9 cellular contexts compared by ENCODE assay signal in genomic region chr9:91420471-91421021, GRCh38. TPM values are rescaled to one million over a fixed set of nuclear protein-coding genes. Genes with fewer than 3 reads are reported as not detected.
DNase-seq lines count a peak whose midpoint lies in the region; ATAC-seq and TF ChIP-seq lines count a peak whose summit lies in the region.
"Had no signal": no experiment of that assay in that cellular context is flagged by ENCODE, and none has a peak within 500 bp of the region (broad histone marks: within the 10 kb centered on the region; RNA-seq: fewer than 3 reads in every experiment).

No MANE protein-coding gene starts in this region.

- peaks cover 0 to 10% (median 6%) of the 10 kb centered on the region in 11 experiments; a peak in 9 of 22 replicates for H3K36me3 ChIP-seq in BLaER1 treated with 17β-estradiol and CSF1 and Interleukin-3, amounts not matched to agents 10 nM and 100 nM
- H3K36me3 ChIP-seq in Peyer's patch (no peaks in the 10 kb centered on the region), esophagus muscularis mucosa (no peaks in the 10 kb centered on the region), neuron (ENCODE audit: insufficient read depth, low read length) (no peaks in the 10 kb centered on the region)

- DNase-seq in Peyer's patch (no peak), esophagus muscularis mucosa (ENCODE audit: extremely low spot score) (no peak), GM10248 (ENCODE audit: extremely low spot score) (no peak), NCI-H345 treated with DMSO at 0.1 percent for 48 hours (lab: John Stamatoyannopoulos, UW; ENCODE audit: unreplicated experiment) (no peak)
- DNase-seq: activated CD4-positive, alpha-beta T cell treated with anti-CD3 and anti-CD28 coated beads, Interleukin-2, amount 50 U/mL, for 4 hours had no signal

- no peak for TF ChIP-seq CTCF in Peyer's patch (IDR thresholded peaks at IDR 0.05)
- TF ChIP-seq CTCF in esophagus muscularis mucosa (IDR thresholded peaks at IDR 0.05): no peak
- TF ChIP-seq CTCF in GM10248 (IDR thresholded peaks at IDR 0.05; ENCODE audit: control extremely low read depth, extremely low read depth, low read depth, missing control alignments): no peak

- H2AFZ ChIP-seq in neuron (ENCODE audit: low read depth, low read length): peak overlapping the region; percentile 28

- peak overlapping the region in 10 of 11 experiments; percentile 94 to 99 (median 96); a peak in 21 of 22 replicates for H3K27ac ChIP-seq in BLaER1 treated with 17β-estradiol and CSF1 and Interleukin-3, amounts not matched to agents 10 nM and 100 nM
- H3K27ac ChIP-seq in Peyer's patch (peak overlapping the region in 3 of 4 donors; percentile 55 to 97 (median 96)), esophagus muscularis mucosa (replicated peaks in 1 of 4) (peak overlapping the region; percentile 91 to 99 (median 94))

- CTCF ChIA-PET in GM10248 (lab: Yijun Ruan, JAX): interaction anchor here (1.0 to 2.3 kb wide), 2 partner anchors 10 to 23 kb away, joined by 3 to 7 read pairs; no protein-coding TSS in a partner anchor

- no peaks in the 10 kb centered on the region; a peak in 1 of 22 replicates for H3K9me3 ChIP-seq in BLaER1 treated with 17β-estradiol and CSF1 and Interleukin-3, amounts not matched to agents 10 nM and 100 nM (replicated peaks in 1 of 11)
- H3K9me3 ChIP-seq in Peyer's patch (no peaks in the 10 kb centered on the region), esophagus muscularis mucosa (no peaks in the 10 kb centered on the region), neuron (ENCODE audit: low read length) (no peaks in the 10 kb centered on the region)

- 65% methylated on average over 12 of the region's 12 CpGs for WGBS in esophagus muscularis mucosa

- intact Hi-C loops in esophagus muscularis mucosa (cut with DNase I): loop anchor here (5.0 kb wide), 1 partner anchor 58 kb away; the partner anchor contains the start of gene AUH

- peak overlapping the region; percentile 91 to 99 (median 97) for H3K9ac ChIP-seq in BLaER1 treated with 17β-estradiol and CSF1 and Interleukin-3, amounts not matched to agents 10 nM and 100 nM

- peaks cover 0 to 11% (median 5%) of the 10 kb centered on the region in 11 experiments; a peak in 8 of 22 replicates for H3K27me3 ChIP-seq in BLaER1 treated with 17β-estradiol and CSF1 and Interleukin-3, amounts not matched to agents 10 nM and 100 nM
- no peaks in the 10 kb centered on the region for H3K27me3 ChIP-seq in Peyer's patch
- H3K27me3 ChIP-seq in esophagus muscularis mucosa: no peaks in the 10 kb centered on the region
- peaks cover 11% of the 10 kb centered on the region for H3K27me3 ChIP-seq in neuron (ENCODE audit: insufficient read depth, low read length)

- TF ChIP-seq POLR2A in Peyer's patch (IDR thresholded peaks at IDR 0.05): no peak
- TF ChIP-seq POLR2A in esophagus muscularis mucosa (IDR thresholded peaks at IDR 0.05; ENCODE audit: low read depth): no peak

- POLR2A ChIA-PET in GM10248 (lab: Yijun Ruan, JAX): no interaction called here

- no peak for ATAC-seq in GM19035 (IDR thresholded peaks at IDR 0.05; ENCODE audit: unreplicated experiment)
- no peak for ATAC-seq in HG02588 (IDR thresholded peaks at IDR 0.05; ENCODE audit: unreplicated experiment)

- peak overlapping the region; percentile 74 to 92 (median 87) for H3K4me3 ChIP-seq in BLaER1 treated with 17β-estradiol and CSF1 and Interleukin-3, amounts not matched to agents 10 nM and 100 nM
- H3K4me3 ChIP-seq in Peyer's patch (peak overlapping the region; percentile 35 to 88 (median 70)), esophagus muscularis mucosa (peak overlapping the region; percentile 61 to 90 (median 82)), neuron (ENCODE audit: low read length) (peak overlapping the region; percentile 77)

- no peak for TF ChIP-seq EP300 in esophagus muscularis mucosa (IDR thresholded peaks at IDR 0.05)

- peaks cover 22 to 77% (median 73%) of the 10 kb centered on the region in 11 experiments; a peak in 18 of 22 replicates for H4K20me1 ChIP-seq in BLaER1 treated with 17β-estradiol and CSF1 and Interleukin-3, amounts not matched to agents 10 nM and 100 nM

- peaks cover 41 to 73% (median 51%) of the 10 kb centered on the region in 10 experiments for H3K4me1 ChIP-seq in BLaER1 treated with 17β-estradiol and CSF1 and Interleukin-3, amounts not matched to agents 10 nM and 100 nM
- peaks cover 0 to 31% (median 7%) of the 10 kb centered on the region in 4 donors for H3K4me1 ChIP-seq in Peyer's patch
- H3K4me1 ChIP-seq in esophagus muscularis mucosa: peaks cover 27 to 78% (median 66%) of the 10 kb centered on the region in 4 donors
- peaks cover 12% of the 10 kb centered on the region for H3K4me1 ChIP-seq in neuron (ENCODE audit: insufficient read depth, low read length)

- peak overlapping the region; percentile 73 to 95 (median 83) for H3K4me2 ChIP-seq in BLaER1 treated with 17β-estradiol and CSF1 and Interleukin-3, amounts not matched to agents 10 nM and 100 nM

RNA-seq across cellular contexts. Expression of gene NFIL3, which starts 3.1 kb away (rescaled TPM):
- 10 to 100 TPM; 14.0 to 31.4 (median 20.4) TPM for total RNA-seq in Peyer's patch
- total RNA-seq in esophagus muscularis mucosa: 100 to 1,000 TPM in 1 of 4 donors, 10 to 100 TPM in 3; 16.6 to 116 (median 27.9) TPM

RNA-seq across cellular contexts. Expression of gene AUH, which starts 58.8 kb away (rescaled TPM):
- total RNA-seq in Peyer's patch (10 to 100 TPM; 37.1 to 59.9 (median 49.7) TPM), esophagus muscularis mucosa (10 to 100 TPM; 17.7 to 29.9 (median 22.3) TPM)
